Comparison of ENCODE assay signal across 1 cellular context in the genomic region with DNA sequence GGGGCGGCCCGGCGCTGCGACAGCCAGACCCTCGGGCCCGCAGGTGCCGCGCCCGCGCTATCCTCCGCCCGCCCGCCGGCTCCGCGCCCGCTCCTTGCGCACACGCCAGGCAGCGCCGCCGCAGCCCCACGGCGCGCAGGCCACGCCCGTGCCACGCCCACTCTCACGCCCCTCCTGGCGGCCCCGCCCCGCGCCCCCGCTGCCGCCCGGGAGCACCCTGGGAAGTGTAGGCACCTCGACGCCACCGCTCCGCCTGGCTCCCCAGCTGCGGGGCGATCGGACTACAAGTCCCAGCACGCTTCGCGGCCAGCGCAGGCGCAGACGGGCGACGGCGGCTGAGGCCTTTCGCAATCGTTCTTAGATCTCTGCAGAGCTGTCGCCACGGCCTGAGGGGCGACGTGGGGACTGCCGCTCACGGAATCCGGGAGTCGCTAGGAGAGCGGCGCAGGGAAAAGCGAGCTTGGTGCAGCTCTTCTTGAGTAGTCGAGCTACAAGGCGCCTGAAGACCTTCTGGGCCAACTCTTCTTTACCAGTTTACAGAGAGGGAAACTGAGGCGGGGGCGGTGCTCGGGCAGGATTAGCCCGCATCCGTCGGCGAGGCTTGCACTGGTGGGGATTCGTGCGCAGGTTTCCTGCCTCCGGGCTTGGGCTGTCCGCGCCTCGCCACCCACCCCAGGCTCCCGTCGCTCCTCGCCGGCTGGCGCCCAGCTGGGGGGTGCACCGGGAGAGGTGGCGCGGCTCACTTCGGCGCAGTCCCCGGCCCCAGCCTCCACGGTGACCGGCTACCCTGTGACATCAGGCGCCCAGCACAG.
TF ChIP-seq lines count a peak whose summit lies in the region.

ABLIM2 (minus strand) TSS at position 104 of the 812 bp plus-strand sequence. CDS start 124 bp downstream, outside the sequence.

TF ChIP-seq in HepG2, 621 proteins besides CTCF, POLR2A, EP300 and RAD21 (continued from another document and continues in another):
- no peak for TF ChIP-seq CENPX (CRISPR knock-in tag; IDR thresholded peaks at IDR 0.05)
- TF ChIP-seq, protein P1, sequence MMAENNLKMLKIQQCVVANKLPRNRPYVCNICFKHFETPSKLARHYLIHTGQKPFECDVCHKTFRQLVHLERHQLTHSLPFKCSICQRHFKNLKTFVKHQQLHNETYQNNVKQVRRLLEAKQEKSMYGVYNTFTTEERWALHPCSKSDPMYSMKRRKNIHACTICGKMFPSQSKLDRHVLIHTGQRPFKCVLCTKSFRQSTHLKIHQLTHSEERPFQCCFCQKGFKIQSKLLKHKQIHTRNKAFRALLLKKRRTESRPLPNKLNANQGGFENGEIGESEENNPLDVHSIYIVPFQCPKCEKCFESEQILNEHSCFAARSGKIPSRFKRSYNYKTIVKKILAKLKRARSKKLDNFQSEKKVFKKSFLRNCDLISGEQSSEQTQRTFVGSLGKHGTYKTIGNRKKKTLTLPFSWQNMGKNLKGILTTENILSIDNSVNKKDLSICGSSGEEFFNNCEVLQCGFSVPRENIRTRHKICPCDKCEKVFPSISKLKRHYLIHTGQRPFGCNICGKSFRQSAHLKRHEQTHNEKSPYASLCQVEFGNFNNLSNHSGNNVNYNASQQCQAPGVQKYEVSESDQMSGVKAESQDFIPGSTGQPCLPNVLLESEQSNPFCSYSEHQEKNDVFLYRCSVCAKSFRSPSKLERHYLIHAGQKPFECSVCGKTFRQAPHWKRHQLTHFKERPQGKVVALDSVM (CRISPR knock-in tag; IDR thresholded peaks at IDR 0.05) = peak; percentile 15; the same call in 1 of the 2 replicates
- peak; percentile 48; the same call in 1 of the 2 replicates for TF ChIP-seq SALL1 (CRISPR knock-in tag; IDR thresholded peaks at IDR 0.05)
- TF ChIP-seq NFE2 (CRISPR knock-in tag; IDR thresholded peaks at IDR 0.05) = no peak
- 0 out of 2 replicates have a peak, but pooled peaks have one; percentile 8 for TF ChIP-seq NCOA2 (CRISPR knock-in tag; IDR thresholded peaks at IDR 0.05)
- peak; percentile 94 for TF ChIP-seq MTF2 (CRISPR knock-in tag; IDR thresholded peaks at IDR 0.05; ENCODE audit: borderline replicate concordance)
- TF ChIP-seq MAF1 (CRISPR knock-in tag; IDR thresholded peaks at IDR 0.05; ENCODE audit: borderline replicate concordance) = no peak
- TF ChIP-seq, protein P2, sequence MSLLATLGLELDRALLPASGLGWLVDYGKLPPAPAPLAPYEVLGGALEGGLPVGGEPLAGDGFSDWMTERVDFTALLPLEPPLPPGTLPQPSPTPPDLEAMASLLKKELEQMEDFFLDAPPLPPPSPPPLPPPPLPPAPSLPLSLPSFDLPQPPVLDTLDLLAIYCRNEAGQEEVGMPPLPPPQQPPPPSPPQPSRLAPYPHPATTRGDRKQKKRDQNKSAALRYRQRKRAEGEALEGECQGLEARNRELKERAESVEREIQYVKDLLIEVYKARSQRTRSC (CRISPR knock-in tag; IDR thresholded peaks at IDR 0.05; ENCODE audit: low read depth) = 0 out of 2 replicates have a peak, but pooled peaks have one; percentile 47
- TF ChIP-seq ZNF749 (CRISPR knock-in tag; IDR thresholded peaks at IDR 0.05; ENCODE audit: borderline replicate concordance) = 0 out of 2 replicates have a peak, but pooled peaks have one; percentile 22
- peak; percentile 68 for TF ChIP-seq DRAP1 (CRISPR knock-in tag; IDR thresholded peaks at IDR 0.05)
- peak; percentile 47; the same call in 1 of the 2 replicates for TF ChIP-seq MXD4 (CRISPR knock-in tag; IDR thresholded peaks at IDR 0.05)
- TF ChIP-seq ZNF556 (CRISPR knock-in tag; IDR thresholded peaks at IDR 0.05; ENCODE audit: borderline replicate concordance) = peak; percentile 71; the same call in 1 of the 2 replicates
- TF ChIP-seq SETDB1 (CRISPR knock-in tag; IDR thresholded peaks at IDR 0.05; ENCODE audit: borderline replicate concordance) = 0 out of 2 replicates have a peak, but pooled peaks have one; percentile 35
- TF ChIP-seq ZNF362 (CRISPR knock-in tag; IDR thresholded peaks at IDR 0.05; ENCODE audit: borderline replicate concordance) = peak; percentile 35; the same call in 1 of the 2 replicates
- TF ChIP-seq ZUFSP (CRISPR knock-in tag; IDR thresholded peaks at IDR 0.05; ENCODE audit: borderline replicate concordance) = no peak
- 0 out of 2 replicates have a peak, but pooled peaks have one; percentile 45 for TF ChIP-seq ZNF672 (CRISPR knock-in tag; IDR thresholded peaks at IDR 0.05)
- TF ChIP-seq, protein P3, sequence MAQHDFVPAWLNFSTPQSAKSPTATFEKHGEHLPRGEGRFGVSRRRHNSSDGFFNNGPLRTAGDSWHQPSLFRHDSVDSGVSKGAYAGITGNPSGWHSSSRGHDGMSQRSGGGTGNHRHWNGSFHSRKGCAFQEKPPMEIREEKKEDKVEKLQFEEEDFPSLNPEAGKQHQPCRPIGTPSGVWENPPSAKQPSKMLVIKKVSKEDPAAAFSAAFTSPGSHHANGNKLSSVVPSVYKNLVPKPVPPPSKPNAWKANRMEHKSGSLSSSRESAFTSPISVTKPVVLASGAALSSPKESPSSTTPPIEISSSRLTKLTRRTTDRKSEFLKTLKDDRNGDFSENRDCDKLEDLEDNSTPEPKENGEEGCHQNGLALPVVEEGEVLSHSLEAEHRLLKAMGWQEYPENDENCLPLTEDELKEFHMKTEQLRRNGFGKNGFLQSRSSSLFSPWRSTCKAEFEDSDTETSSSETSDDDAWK (CRISPR knock-in tag; IDR thresholded peaks at IDR 0.05) = no peak
- TF ChIP-seq, protein P4, sequence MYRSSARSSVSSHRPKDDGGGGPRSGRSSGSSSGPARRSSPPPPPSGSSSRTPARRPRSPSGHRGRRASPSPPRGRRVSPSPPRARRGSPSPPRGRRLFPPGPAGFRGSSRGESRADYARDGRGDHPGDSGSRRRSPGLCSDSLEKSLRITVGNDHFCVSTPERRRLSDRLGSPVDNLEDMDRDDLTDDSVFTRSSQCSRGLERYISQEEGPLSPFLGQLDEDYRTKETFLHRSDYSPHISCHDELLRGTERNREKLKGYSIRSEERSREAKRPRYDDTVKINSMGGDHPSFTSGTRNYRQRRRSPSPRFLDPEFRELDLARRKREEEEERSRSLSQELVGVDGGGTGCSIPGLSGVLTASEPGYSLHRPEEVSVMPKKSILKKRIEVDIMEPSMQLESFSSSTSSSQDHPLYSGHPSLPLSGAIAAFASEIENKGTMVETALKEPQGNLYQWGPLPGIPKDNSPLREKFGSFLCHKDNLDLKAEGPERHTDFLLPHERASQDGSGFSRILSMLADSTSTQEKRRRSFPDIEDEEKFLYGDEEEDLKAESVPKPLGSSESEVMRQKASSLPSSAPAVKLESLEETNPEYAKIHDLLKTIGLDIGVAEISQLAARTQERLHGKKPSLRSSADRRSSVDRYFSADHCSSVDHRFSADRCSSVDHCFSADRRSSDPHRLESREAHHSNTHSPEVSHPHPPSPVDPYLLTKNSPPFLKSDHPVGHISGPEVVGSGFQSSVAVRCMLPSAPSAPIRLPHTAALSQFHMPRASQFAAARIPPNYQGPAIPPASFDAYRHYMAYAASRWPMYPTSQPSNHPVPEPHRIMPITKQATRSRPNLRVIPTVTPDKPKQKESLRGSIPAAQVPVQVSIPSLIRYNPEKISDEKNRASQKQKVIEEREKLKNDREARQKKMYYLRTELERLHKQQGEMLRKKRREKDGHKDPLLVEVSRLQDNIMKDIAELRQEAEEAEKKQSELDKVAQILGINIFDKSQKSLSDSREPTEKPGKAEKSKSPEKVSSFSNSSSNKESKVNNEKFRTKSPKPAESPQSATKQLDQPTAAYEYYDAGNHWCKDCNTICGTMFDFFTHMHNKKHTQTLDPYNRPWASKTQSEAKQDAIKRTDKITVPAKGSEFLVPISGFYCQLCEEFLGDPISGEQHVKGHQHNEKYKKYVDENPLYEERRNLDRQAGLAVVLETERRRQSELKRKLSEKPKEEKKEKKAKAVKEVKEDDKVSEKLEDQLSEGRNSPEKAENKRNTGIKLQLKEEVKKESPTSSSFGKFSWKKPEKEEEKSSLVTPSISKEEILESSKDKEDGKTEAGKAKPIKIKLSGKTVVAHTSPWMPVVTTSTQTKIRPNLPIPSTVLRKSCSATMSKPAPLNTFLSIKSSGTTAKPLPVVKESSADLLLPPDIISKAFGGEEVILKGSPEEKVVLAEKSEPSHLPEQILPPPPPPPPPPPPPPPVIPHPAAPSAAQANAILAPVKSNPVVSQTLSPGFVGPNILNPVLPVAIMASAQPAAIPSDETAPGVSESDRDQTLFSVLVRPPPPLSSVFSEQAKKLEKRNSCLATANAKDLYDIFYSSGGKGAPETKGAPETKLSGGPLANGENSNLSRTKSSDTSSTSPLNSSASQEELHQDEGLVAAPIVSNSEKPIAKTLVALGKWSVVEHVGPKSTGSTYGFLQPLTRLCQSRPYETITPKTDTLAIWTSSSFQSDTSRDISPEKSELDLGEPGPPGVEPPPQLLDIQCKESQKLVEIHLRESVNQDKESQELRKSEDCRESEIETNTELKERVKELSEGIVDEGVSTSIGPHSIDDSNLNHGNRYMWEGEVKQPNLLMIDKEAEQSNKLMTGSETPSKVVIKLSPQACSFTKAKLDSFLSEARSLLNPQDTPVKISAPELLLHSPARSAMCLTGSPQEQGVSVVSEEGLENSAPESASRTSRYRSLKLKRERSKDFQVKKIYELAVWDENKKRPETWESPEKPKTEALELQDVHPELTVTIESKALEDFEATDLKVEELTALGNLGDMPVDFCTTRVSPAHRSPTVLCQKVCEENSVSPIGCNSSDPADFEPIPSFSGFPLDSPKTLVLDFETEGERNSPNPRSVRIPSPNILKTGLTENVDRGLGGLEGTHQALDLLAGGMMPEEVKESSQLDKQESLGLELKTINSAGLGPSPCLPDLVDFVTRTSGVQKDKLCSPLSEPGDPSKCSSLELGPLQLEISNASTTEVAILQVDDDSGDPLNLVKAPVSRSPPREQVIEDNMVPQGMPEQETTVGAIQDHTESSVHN (CRISPR knock-in tag; IDR thresholded peaks at IDR 0.05) = 0 out of 2 replicates have a peak, but pooled peaks have one; percentile 48
- peak; percentile 84 for TF ChIP-seq GMEB1 (CRISPR knock-in tag; IDR thresholded peaks at IDR 0.05; ENCODE audit: borderline replicate concordance)
- TF ChIP-seq CHD2 (IDR thresholded peaks at IDR 0.05; ENCODE audit: low read depth, low read length) = 0 out of 2 replicates have a peak, but pooled peaks have one; percentile 43
- TF ChIP-seq ZNF614 (CRISPR knock-in tag; IDR thresholded peaks at IDR 0.05; ENCODE audit: borderline replicate concordance) = peak; percentile 44; the same call in 1 of the 2 replicates
- TF ChIP-seq SP1 (IDR thresholded peaks at IDR 0.05) = no peak
- TF ChIP-seq SP1 (CRISPR knock-in tag; IDR thresholded peaks at IDR 0.05) = peak; percentile 85
- TF ChIP-seq, protein P5, sequence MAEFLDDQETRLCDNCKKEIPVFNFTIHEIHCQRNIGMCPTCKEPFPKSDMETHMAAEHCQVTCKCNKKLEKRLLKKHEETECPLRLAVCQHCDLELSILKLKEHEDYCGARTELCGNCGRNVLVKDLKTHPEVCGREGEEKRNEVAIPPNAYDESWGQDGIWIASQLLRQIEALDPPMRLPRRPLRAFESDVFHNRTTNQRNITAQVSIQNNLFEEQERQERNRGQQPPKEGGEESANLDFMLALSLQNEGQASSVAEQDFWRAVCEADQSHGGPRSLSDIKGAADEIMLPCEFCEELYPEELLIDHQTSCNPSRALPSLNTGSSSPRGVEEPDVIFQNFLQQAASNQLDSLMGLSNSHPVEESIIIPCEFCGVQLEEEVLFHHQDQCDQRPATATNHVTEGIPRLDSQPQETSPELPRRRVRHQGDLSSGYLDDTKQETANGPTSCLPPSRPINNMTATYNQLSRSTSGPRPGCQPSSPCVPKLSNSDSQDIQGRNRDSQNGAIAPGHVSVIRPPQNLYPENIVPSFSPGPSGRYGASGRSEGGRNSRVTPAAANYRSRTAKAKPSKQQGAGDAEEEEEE (CRISPR knock-in tag; IDR thresholded peaks at IDR 0.05; ENCODE audit: borderline replicate concordance) = no peak
- 0 out of 2 replicates have a peak, but pooled peaks have one; percentile 81 for TF ChIP-seq ZNF138 (CRISPR knock-in tag; IDR thresholded peaks at IDR 0.05; ENCODE audit: low read depth)
- peak; percentile 88; the same call in 1 of the 2 replicates for TF ChIP-seq ZNF34 (CRISPR knock-in tag; IDR thresholded peaks at IDR 0.05; ENCODE audit: borderline replicate concordance)
- TF ChIP-seq E2F2 (CRISPR knock-in tag; IDR thresholded peaks at IDR 0.05; ENCODE audit: borderline replicate concordance) = no peak
- TF ChIP-seq MEF2D (CRISPR knock-in tag; IDR thresholded peaks at IDR 0.05) = no peak
